In the genomic region with DNA sequence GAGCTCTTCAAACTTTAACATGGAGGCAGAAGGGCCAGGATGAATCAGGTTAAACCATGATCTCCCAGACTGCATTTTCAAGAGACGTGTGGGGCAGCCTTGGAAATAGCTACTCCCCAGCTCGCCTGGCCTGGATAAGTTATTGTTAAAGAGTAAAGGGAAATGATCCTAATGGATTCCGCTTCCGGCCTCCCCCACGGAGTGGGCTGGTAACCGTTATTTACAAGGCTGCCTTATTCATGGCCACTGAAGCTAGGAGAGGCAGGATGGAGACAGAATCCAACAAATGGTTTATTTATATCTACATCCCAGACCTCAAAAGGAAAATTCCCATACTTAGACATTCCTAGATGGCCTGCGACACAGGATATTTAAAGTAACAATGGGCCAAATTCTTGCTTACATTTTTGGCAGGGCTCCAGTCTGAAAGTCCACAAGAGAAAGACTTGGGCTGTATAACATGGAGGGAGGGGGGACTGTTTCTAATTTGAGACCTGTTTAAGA, we compare ENCODE assay signal across 12 cellular contexts. TPM values are rescaled to one million over a fixed set of nuclear protein-coding genes. Genes with fewer than 3 reads are reported as not detected.
DNase-seq lines count a peak whose midpoint lies in the region; ATAC-seq and TF ChIP-seq lines count a peak whose summit lies in the region.
"Had no signal": no experiment of that assay in that cellular context is flagged by ENCODE, and none has a peak within 500 bp of the region (broad histone marks: within the 10 kb centered on the region; RNA-seq: fewer than 3 reads in every experiment).

No MANE protein-coding gene starts in this region.

- peaks cover 31% of the 10 kb centered on the region for H3K79me1 ChIP-seq in mesenchymal stem cell (replicated peaks; ENCODE audit: low read length, poor library complexity, severe bottlenecking)

- no peak overlapping the region for H3K9ac ChIP-seq in mesenchymal stem cell (ENCODE audit: low read length)

- CTCF ChIA-PET in AG04450 (lab: Charles Lee), result interaction anchor here (0.6 to 2.5 kb wide), 4 partner anchors 101 to 359 kb away, joined by 3 to 11 read pairs (median 4); no protein-coding TSS in a partner anchor

- H3K27me3 ChIP-seq in AG04450 (ENCODE audit: control insufficient read depth, insufficient read depth, low read length) (no peaks in the 10 kb centered on the region), mesenchymal stem cell (ENCODE audit: control insufficient read depth in 1 of 2, insufficient read depth in 1 of 2, low read length in 2 of 2) (no peaks in the 10 kb centered on the region)

- no peak overlapping the region for H2BK120ac ChIP-seq in mesenchymal stem cell (ENCODE audit: low read depth, low read length)

- peaks cover 15% of the 10 kb centered on the region for H3K4me1 ChIP-seq in mesenchymal stem cell (ENCODE audit: control insufficient read depth, insufficient read depth, low read depth, low read length)

- peak overlapping the region in 1 of 2 experiments; percentile 15 for H3K4ac ChIP-seq in mesenchymal stem cell (ENCODE audit: low read depth in 1 of 2, low read length in 2 of 2)

- H3K18ac ChIP-seq in mesenchymal stem cell (ENCODE audit: low read depth in 1 of 2, low read length in 2 of 2), result no peak overlapping the region

- no peaks in the 10 kb centered on the region for H3K4me1 Mint-ChIP-seq in CD14-positive monocyte

- peak; percentile 54 for DNase-seq in AG04450 (ENCODE audit: low read depth, low spot score)
- peak; percentile 85 for DNase-seq in M059J (ENCODE audit: low read depth)
- DNase-seq in mesenchymal stem cell, result peak; percentile 95
- DNase-seq in ureter (ENCODE audit: low spot score), result no peak
- DNase-seq in NCI-H69 (lab: John Stamatoyannopoulos, UW), result no peak
- DNase-seq in putamen (ENCODE audit: low spot score), result no peak
- DNase-seq in CD14-positive monocyte (ENCODE audit: low spot score), result no peak
- DNase-seq: activated effector memory CD4-positive, alpha-beta T cell treated with Interleukin-2 at 50 U/mL for 16 hours; effector memory CD8-positive, alpha-beta T cell; stimulated activated CD4-positive, alpha-beta T cell treated with anti-CD3 and anti-CD28 coated beads, Interleukin-2, amount 100 ng/mL, for 48 hours had no signal

- no peak overlapping the region for H3K4me3 Mint-ChIP-seq in CD14-positive monocyte
- H3K4me3 Mint-ChIP-seq: effector memory CD8-positive, alpha-beta T cell; type B pancreatic cell had no signal

- H2BK12ac ChIP-seq in mesenchymal stem cell (ENCODE audit: low read length in 2 of 2), result peak overlapping the region in 1 of 2 experiments; percentile 17

- WGBS in mesenchymal stem cell, result 2% methylated on average over 7 of the region's 7 CpGs

- no peak overlapping the region for H3K23ac ChIP-seq in mesenchymal stem cell (ENCODE audit: low read length in 2 of 2)

- H4K91ac ChIP-seq in mesenchymal stem cell (ENCODE audit: low read length), result no peak overlapping the region

- H3K36me3 Mint-ChIP-seq in CD14-positive monocyte, result no peaks in the 10 kb centered on the region
- H3K36me3 Mint-ChIP-seq: type B pancreatic cell had no signal

- peaks cover 7 to 23% (median 14%) of the 10 kb centered on the region in 3 donors for H3K27me3 Mint-ChIP-seq in CD14-positive monocyte (ENCODE audit: low read depth in 3 of 3)
- H3K27me3 Mint-ChIP-seq: type B pancreatic cell had no signal

- H3K4me3 ChIP-seq in AG04450 (ENCODE audit: low read depth, low read length) (no peak overlapping the region), mesenchymal stem cell (ENCODE audit: insufficient read depth in 1 of 2, low read depth in 1 of 2, low read length in 2 of 2) (no peak overlapping the region)

- no peak for TF ChIP-seq CTCF in AG04450 (IDR thresholded peaks at IDR 0.05; ENCODE audit: low read depth, low read length)
- TF ChIP-seq CTCF in CD14-positive monocyte (IDR thresholded peaks at IDR 0.05), result no peak

- POLR2A ChIA-PET in AG04450 (lab: Yijun Ruan, JAX), result interaction anchor here (0.6 to 0.9 kb wide), 4 partner anchors 10 to 45 kb away, joined by 3 to 6 read pairs (median 4); a partner anchor contains a TSS

- H2BK15ac ChIP-seq in mesenchymal stem cell (ENCODE audit: low read depth, poor library complexity, severe bottlenecking), result no peak overlapping the region

- no peak overlapping the region for H2BK5ac ChIP-seq in mesenchymal stem cell (ENCODE audit: low read depth, low read length, poor library complexity, severe bottlenecking)

- H3K27ac Mint-ChIP-seq in CD14-positive monocyte, result no peak overlapping the region
- H3K27ac Mint-ChIP-seq: effector memory CD8-positive, alpha-beta T cell had no signal

- no peak overlapping the region for H3K4me2 ChIP-seq in mesenchymal stem cell (ENCODE audit: low read length, poor library complexity, severe bottlenecking)

- peak; percentile 22 for ATAC-seq in esophagus mucosa
- ATAC-seq: effector memory CD8-positive, alpha-beta T cell had no signal

- H3K14ac ChIP-seq in mesenchymal stem cell (ENCODE audit: low read length in 2 of 2), result no peak overlapping the region

- H3K9me3 ChIP-seq in AG04450 (ENCODE audit: control insufficient read depth, insufficient read depth, low read length) (no peaks in the 10 kb centered on the region), mesenchymal stem cell (ENCODE audit: control insufficient read depth, low read length) (no peaks in the 10 kb centered on the region)

- H3K36me3 ChIP-seq in mesenchymal stem cell (ENCODE audit: control insufficient read depth in 1 of 2, insufficient read depth in 2 of 2, low read depth in 1 of 2, low read length in 2 of 2), result peaks cover 5 to 26% of the 10 kb centered on the region in 2 experiments

- H2AK5ac ChIP-seq in mesenchymal stem cell (ENCODE audit: low read length, severe bottlenecking), result no peak overlapping the region

- peaks cover 0 to 4% (median 0%) of the 10 kb centered on the region in 7 donors for H3K9me3 Mint-ChIP-seq in CD14-positive monocyte
- H3K9me3 Mint-ChIP-seq: effector memory CD8-positive, alpha-beta T cell; type B pancreatic cell had no signal

- H4K8ac ChIP-seq in mesenchymal stem cell (ENCODE audit: low read length), result no peak overlapping the region

- H3K27ac ChIP-seq in AG04450 (ENCODE audit: low read depth, low read length), result peak overlapping the region; percentile 81
- peak overlapping the region; percentile 69 for H3K27ac ChIP-seq in mesenchymal stem cell (ENCODE audit: low read length, poor library complexity, severe bottlenecking)

- intact Hi-C loops in CD14-positive monocyte (cut with micrococcal nuclease), result no loop called here

- no peak overlapping the region for H2AFZ ChIP-seq in mesenchymal stem cell (ENCODE audit: low read depth, low read length)

RNA-seq across cellular contexts. Expression of a gene that starts 27.9 kb away (rescaled TPM):
- polyA plus RNA-seq in AG04450 (2011; rRNA removed) (8.7 and 11.9 TPM in 2 replicates), CD14-positive monocyte (not detected)
- polyA minus RNA-seq in AG04450 (2011; rRNA and poly(A)+ RNA removed), result 19.6 and 28.1 TPM in 2 replicates
- total RNA-seq in M059J (2014; rRNA removed; shearing (Covaris generic)), result 3.6 and 6.9 TPM in 2 replicates
- total RNA-seq in esophagus mucosa (2.6 TPM), ureter (16.7 TPM)
- 98.3 TPM for polyA plus RNA-seq in mesenchymal stem cell (2013, experiment 1 of 2)
- polyA plus RNA-seq in mesenchymal stem cell (2013, experiment 2 of 2), result 95.2 TPM

Comparison
In these comparisons a context has a peak if more than half of its experiments do, and no peak if none do; other contexts are left out.
1. DNase-seq: peak in AG04450 (single experiment), M059J (single experiment) and mesenchymal stem cell (single experiment); none in ureter (single experiment), NCI-H69 (single experiment), putamen (single experiment) and CD14-positive monocyte (single experiment).